Comparison of ENCODE assay signal across 12 cellular contexts in the genomic region with DNA sequence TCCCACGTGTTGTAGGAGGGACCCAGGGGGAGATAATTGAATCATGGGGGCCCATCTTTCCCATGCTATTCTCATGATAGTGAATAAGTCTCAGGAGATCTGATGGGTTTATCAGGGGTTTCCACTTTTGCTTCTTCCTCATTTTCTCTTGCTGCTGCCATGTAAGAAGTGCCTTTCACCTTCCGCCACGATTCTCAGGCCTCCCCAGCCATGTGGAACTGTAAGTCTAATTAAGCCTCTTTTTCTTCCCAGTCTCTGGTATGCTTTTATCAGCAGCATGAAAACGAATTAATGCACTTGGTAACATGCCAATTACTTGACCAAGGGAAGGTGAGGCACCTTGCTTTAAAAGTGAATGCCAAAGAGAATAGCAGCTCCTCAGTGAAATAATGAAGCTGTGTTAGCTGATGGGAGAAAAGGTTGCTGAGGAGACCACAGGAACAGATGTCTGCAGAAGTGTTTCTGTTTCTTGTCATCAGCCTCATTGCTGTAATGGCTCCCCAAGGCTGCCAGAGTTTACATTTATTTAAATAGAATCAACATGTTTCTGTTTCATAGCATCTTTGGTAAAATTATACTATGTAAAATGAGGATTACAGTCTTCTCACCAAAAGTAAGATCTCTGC.
DNase-seq lines count a peak whose midpoint lies in the region; ATAC-seq and TF ChIP-seq lines count a peak whose summit lies in the region.
"Had no signal": no experiment of that assay in that cellular context is flagged by ENCODE, and none has a peak within 500 bp of the region (broad histone marks: within the 10 kb centered on the region; RNA-seq: fewer than 3 reads in every experiment).

No MANE protein-coding gene starts in this region.

- H3K36me3 ChIP-seq in thymus (ENCODE audit: control insufficient read depth, insufficient read depth) (no peaks in the 10 kb centered on the region), prostate gland (no peaks in the 10 kb centered on the region)

- no peaks in the 10 kb centered on the region for H3K9me3 ChIP-seq in thymus (ENCODE audit: control insufficient read depth)
- no peaks in the 10 kb centered on the region for H3K9me3 ChIP-seq in prostate gland

- H3K4me3 ChIP-seq in thymus (ENCODE audit: low read length) (no peak overlapping the region), prostate gland (no peak overlapping the region)
- H3K4me3 ChIP-seq: coronary artery had no signal

- H3K4me3 Mint-ChIP-seq in activated naive CD4-positive, alpha-beta T cell treated with anti-CD3 and anti-CD28 coated beads, Interleukin-2, amount 10 ng/mL, durations not matched to agents 7 days and 5 days, result peak overlapping the region; percentile 47

- peaks cover 36% of the 10 kb centered on the region for H3K36me3 Mint-ChIP-seq in activated naive CD4-positive, alpha-beta T cell treated with anti-CD3 and anti-CD28 coated beads, Interleukin-2, amount 10 ng/mL, durations not matched to agents 7 days and 5 days
- peaks cover 31 to 58% of the 10 kb centered on the region in 2 donors for H3K36me3 Mint-ChIP-seq in activated naive CD4-positive, alpha-beta T cell treated with anti-CD3 and anti-CD28 coated beads, Interleukin-2, amount 50 U/mL, for 72 hours

- no peak for DNase-seq in activated naive CD4-positive, alpha-beta T cell treated with anti-CD3 and anti-CD28 coated beads, Interleukin-2, amount 10 ng/mL, durations not matched to agents 7 days and 5 days
- no peak for DNase-seq in activated naive CD4-positive, alpha-beta T cell treated with anti-CD3 and anti-CD28 coated beads, Interleukin-2, amount 50 U/mL, for 16 hours
- no peak for DNase-seq in activated naive CD4-positive, alpha-beta T cell treated with anti-CD3 and anti-CD28 coated beads, Interleukin-2, amount 50 U/mL, for 72 hours (ENCODE audit: low spot score in 2 of 2)
- no peak for DNase-seq in prostate gland (ENCODE audit: low spot score)
- no peak for DNase-seq in left lobe of liver (ENCODE audit: low spot score)
- DNase-seq in Right ventricle myocardium inferior (ENCODE audit: missing footprints), result no peak
- DNase-seq: activated gamma-delta T cell; foreskin melanocyte; stimulated activated CD4-positive, alpha-beta T cell treated with anti-CD3 and anti-CD28 coated beads, Interleukin-1b, Interleukin-23, amount 100 ng/mL, for 48 hours had no signal

- no peaks in the 10 kb centered on the region for H3K27me3 Mint-ChIP-seq in activated naive CD4-positive, alpha-beta T cell treated with anti-CD3 and anti-CD28 coated beads, Interleukin-2, amount 10 ng/mL, durations not matched to agents 7 days and 5 days

- H3K27ac Mint-ChIP-seq in activated naive CD4-positive, alpha-beta T cell treated with anti-CD3 and anti-CD28 coated beads, Interleukin-2, amount 10 ng/mL, durations not matched to agents 7 days and 5 days, result peak overlapping the region; percentile 86
- H3K27ac Mint-ChIP-seq in activated naive CD4-positive, alpha-beta T cell treated with anti-CD3 and anti-CD28 coated beads, Interleukin-2, amount 50 U/mL, for 72 hours, result peak overlapping the region; percentile 80 to 92

- peaks cover 69% of the 10 kb centered on the region for H3K4me1 Mint-ChIP-seq in activated naive CD4-positive, alpha-beta T cell treated with anti-CD3 and anti-CD28 coated beads, Interleukin-2, amount 10 ng/mL, durations not matched to agents 7 days and 5 days

- H3K4me1 ChIP-seq in thymus (ENCODE audit: control insufficient read depth, insufficient read depth, low read length) (peaks cover 20% of the 10 kb centered on the region), prostate gland (replicated peaks) (no peaks in the 10 kb centered on the region)

- no peak for TF ChIP-seq CTCF in prostate gland (IDR thresholded peaks at IDR 0.05)

- H3K27me3 ChIP-seq in thymus (ENCODE audit: control insufficient read depth, insufficient read depth) (no peaks in the 10 kb centered on the region), prostate gland (replicated peaks; ENCODE audit: insufficient read depth) (no peaks in the 10 kb centered on the region)

- intact Hi-C loops in prostate gland (cut with DNase I), result no loop called here
- intact Hi-C loops in Right ventricle myocardium inferior (cut with DNase I), result no loop called here

- no peak for TF ChIP-seq POLR2A in prostate gland (IDR thresholded peaks at IDR 0.05)

- H3K9me3 Mint-ChIP-seq in activated naive CD4-positive, alpha-beta T cell treated with anti-CD3 and anti-CD28 coated beads, Interleukin-2, amount 10 ng/mL, durations not matched to agents 7 days and 5 days, result peaks cover 28% of the 10 kb centered on the region
- H3K9me3 Mint-ChIP-seq in activated naive CD4-positive, alpha-beta T cell treated with anti-CD3 and anti-CD28 coated beads, Interleukin-2, amount 50 U/mL, for 72 hours, result peaks cover 8 to 19% of the 10 kb centered on the region in 2 donors

- CTCF ChIA-PET in activated naive CD4-positive, alpha-beta T cell treated with anti-CD3 and anti-CD28 coated beads, Interleukin-2, amount 10 ng/mL, durations not matched to agents 7 days and 5 days (lab: Charles Lee), result interaction anchor here (1.5 kb wide), 1 partner anchor 15 kb away, joined by 4 read pairs; no protein-coding TSS in a partner anchor

- H3K27ac ChIP-seq in thymus (ENCODE audit: low read depth), result peak overlapping the region; percentile 66
- no peak overlapping the region for H3K27ac ChIP-seq in prostate gland
- H3K27ac ChIP-seq: coronary artery had no signal

- ATAC-seq in HG03039 (IDR thresholded peaks at IDR 0.05; ENCODE audit: unreplicated experiment), result peak; percentile 47
- peak; percentile 25 to 33 for ATAC-seq in activated naive CD4-positive, alpha-beta T cell treated with anti-CD3 and anti-CD28 coated beads, Interleukin-2, amount 50 U/mL, for 72 hours
- no peak for ATAC-seq in left lobe of liver
- ATAC-seq in Right ventricle myocardium inferior, result no peak

- 78% methylated on average over 4 of the region's 4 CpGs for WGBS in thymus
- 75% methylated on average over 4 of the region's 4 CpGs for WGBS in prostate gland

Comparison
In these comparisons a context has a peak if more than half of its experiments do, and no peak if none do; other contexts are left out.
1. ATAC-seq: peak in HG03039 (single experiment) and activated naive CD4-positive, alpha-beta T cell treated with anti-CD3 and anti-CD28 coated beads, Interleukin-2, amount 50 U/mL, for 72 hours (2 of 2); none in left lobe of liver (single experiment) and Right ventricle myocardium inferior (single experiment).